21 cellular contexts compared by ENCODE assay signal in the genomic region with DNA sequence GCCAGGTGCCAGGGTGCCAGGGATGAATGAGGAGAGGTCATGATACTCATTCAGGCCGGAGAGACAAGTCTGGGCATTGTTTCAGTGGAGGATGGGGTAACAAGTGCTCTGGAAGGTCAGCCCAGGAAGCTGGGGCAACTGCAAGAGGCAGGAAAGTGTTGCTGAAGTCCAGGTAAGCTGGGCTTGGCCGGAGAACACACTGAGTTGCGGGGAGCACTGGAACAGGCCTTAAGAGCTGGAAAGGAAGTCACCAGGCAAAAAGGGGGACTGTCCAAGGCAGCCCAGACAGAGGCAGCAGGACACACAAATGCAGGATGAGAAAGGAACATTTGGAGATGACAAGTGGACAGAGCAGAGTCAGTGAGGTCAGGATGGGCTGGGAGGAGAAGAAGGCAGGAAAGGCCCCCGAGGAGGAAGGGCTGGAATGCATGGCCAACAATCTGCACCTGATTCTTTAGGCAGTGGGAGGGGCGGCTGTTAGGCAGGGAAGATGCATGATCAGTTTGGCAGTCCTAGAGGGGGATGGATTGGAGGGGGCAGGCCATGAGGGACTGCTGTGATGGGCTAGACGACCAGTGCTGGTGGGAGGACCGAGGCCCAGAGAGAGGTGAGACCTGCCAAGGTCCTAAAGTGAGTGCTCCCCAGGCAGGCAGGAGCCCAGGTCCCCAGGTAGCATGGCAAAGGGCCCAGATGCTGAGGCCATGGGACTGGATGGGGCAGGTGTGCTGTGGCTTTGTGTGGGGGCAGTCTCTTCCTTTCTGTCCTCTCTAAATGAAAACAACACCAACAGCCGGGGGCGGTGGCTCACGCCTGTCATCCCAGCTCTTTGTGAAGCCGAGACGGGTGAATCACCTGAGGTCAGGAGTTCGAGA. TPM values are rescaled to one million over a fixed set of nuclear protein-coding genes. Genes with fewer than 3 reads are reported as not detected.
"Had no signal": no experiment of that assay in that cellular context is flagged by ENCODE, and none has a peak within 500 bp of the region (broad histone marks: within the 10 kb centered on the region; RNA-seq: fewer than 3 reads in every experiment).

No MANE protein-coding gene starts in this region.

- DNase-seq: activated CD4-positive, alpha-beta T cell treated with anti-CD3 and anti-CD28 coated beads, Interleukin-2, amount 50 U/mL, for 1 hour; activated CD8-positive, alpha-beta memory T cell treated with anti-CD3 and anti-CD28 coated beads, Interleukin-2, amount 10 ng/mL, durations not matched to agents 7 days and 5 days; activated naive CD4-positive, alpha-beta T cell; activated naive CD8-positive, alpha-beta T cell treated with anti-CD3 and anti-CD28 coated beads for 36 hours; amniotic stem cell; effector CD4-positive, alpha-beta T cell; esophagus squamous epithelium; hippocampal formation; islet precursor cell; mammary epithelial cell; midbrain; posterior cingulate gyrus; stimulated activated naive CD4-positive, alpha-beta T cell treated with Interleukin-2 at 50 U/mL for 16 hours; SW 1271; tibial artery had no signal

- H3K4me3 ChIP-seq: esophagus squamous epithelium, tibial artery, vagina had no signal

- H3K27me3 ChIP-seq: vagina had no signal

- H3K27ac ChIP-seq: esophagus squamous epithelium, tibial artery, vagina had no signal

- H3K4me1 Mint-ChIP-seq: activated T-helper 17 cell treated with anti-CD3 and anti-CD28 coated beads, Interleukin-2, amount 50 U/mL, for 72 hours had no signal

- H3K9me3 ChIP-seq: esophagus squamous epithelium, tibial artery, vagina had no signal

- FAIRE-seq: TTC549 had no signal

- H3K36me3 ChIP-seq: esophagus squamous epithelium, tibial artery, vagina had no signal

- H3K9me3 Mint-ChIP-seq: activated naive CD8-positive, alpha-beta T cell treated with anti-CD3 and anti-CD28 coated beads for 36 hours; activated T-helper 17 cell treated with anti-CD3 and anti-CD28 coated beads, Interleukin-2, amount 50 U/mL, for 72 hours; nephron; T-helper 2 cell treated with Interferon-gamma antibody and Interleukin-4, amounts not matched to agents 5 μg/mL and 100 μg/mL, for 36 hours; WTC11 had no signal

- H3K4me3 Mint-ChIP-seq: activated CD8-positive, alpha-beta memory T cell treated with anti-CD3 and anti-CD28 coated beads, Interleukin-2, amount 10 ng/mL, durations not matched to agents 7 days and 5 days; activated naive CD8-positive, alpha-beta T cell treated with anti-CD3 and anti-CD28 coated beads for 36 hours; activated T-helper 17 cell treated with anti-CD3 and anti-CD28 coated beads, Interleukin-2, amount 50 U/mL, for 72 hours; nephron; T-helper 2 cell treated with Interferon-gamma antibody and Interleukin-4, amounts not matched to agents 5 μg/mL and 100 μg/mL, for 36 hours; WTC11 had no signal

- H3K27ac Mint-ChIP-seq: activated CD8-positive, alpha-beta memory T cell treated with anti-CD3 and anti-CD28 coated beads, Interleukin-2, amount 10 ng/mL, durations not matched to agents 7 days and 5 days; activated naive CD8-positive, alpha-beta T cell treated with anti-CD3 and anti-CD28 coated beads for 36 hours; activated T-helper 17 cell treated with anti-CD3 and anti-CD28 coated beads, Interleukin-2, amount 50 U/mL, for 72 hours; T-helper 2 cell treated with Interferon-gamma antibody and Interleukin-4, amounts not matched to agents 5 μg/mL and 100 μg/mL, for 36 hours; WTC11 had no signal

- H3K36me3 Mint-ChIP-seq: activated CD8-positive, alpha-beta memory T cell treated with anti-CD3 and anti-CD28 coated beads, Interleukin-2, amount 10 ng/mL, durations not matched to agents 7 days and 5 days; activated naive CD8-positive, alpha-beta T cell treated with anti-CD3 and anti-CD28 coated beads for 36 hours; WTC11 had no signal

RNA-seq across cellular contexts. Expression of a gene that starts 56.4 kb away (rescaled TPM):
- total RNA-seq: mammary epithelial cell had no signal
- polyA plus RNA-seq: mammary epithelial cell had no signal
